In genomic region chr3:11140054-11140712, GRCh38 we compare ENCODE assay signal across 8 cellular contexts. TPM values are rescaled to one million over a fixed set of nuclear protein-coding genes. Genes with fewer than 3 reads are reported as not detected.
DNase-seq lines count a peak whose midpoint lies in the region; ATAC-seq and TF ChIP-seq lines count a peak whose summit lies in the region.

No MANE protein-coding gene starts in this region.

- TF ChIP-seq CTCF in tibial artery (IDR thresholded peaks at IDR 0.05) (no peak), ovary (IDR thresholded peaks at IDR 0.05) (no peak)

- H3K27ac ChIP-seq in tibial artery, result peak overlapping the region in 1 of 2 donors; percentile 25
- no peak overlapping the region for H3K27ac ChIP-seq in ovary

- H3K36me3 ChIP-seq in tibial artery, result no peaks in the 10 kb centered on the region
- H3K36me3 ChIP-seq in ovary, result no peaks in the 10 kb centered on the region

- TF ChIP-seq EP300 in ovary (IDR thresholded peaks at IDR 0.05), result no peak

- H3K9me3 ChIP-seq in tibial artery (no peaks in the 10 kb centered on the region), ovary (no peaks in the 10 kb centered on the region)

- no peak for TF ChIP-seq POLR2A in ovary (IDR thresholded peaks at IDR 0.05)

- DNase-seq in stimulated activated CD4-positive, alpha-beta T cell treated with anti-CD3 and anti-CD28 coated beads, Interleukin-1b, Interleukin-23, amount 100 ng/mL, for 48 hours, result peak; percentile 21
- DNase-seq in stimulated activated CD4-positive, alpha-beta T cell treated with anti-CD3 and anti-CD28 coated beads, Interleukin-4, amount 100 ng/mL, for 24 hours, result no peak
- DNase-seq in NOMO-1 treated with DMSO at 0.1 percent for 48 hours (lab: John Stamatoyannopoulos, UW; ENCODE audit: unreplicated experiment) (peak; percentile 88), tibial artery (peak; percentile 61 to 67), HT-29 (ENCODE audit: low spot score) (no peak), ovary (no peak)

- intact Hi-C loops in tibial artery (cut with DNase I; ENCODE audit: low total_unique reads) (no loop called here), ovary (cut with DNase I) (no loop called here)

- WGBS in ovary, 3 donors, result 40 to 50% (median 48%) methylated on average over 13 of the region's 13 CpGs

- ATAC-seq in HG02973 (IDR thresholded peaks at IDR 0.05; ENCODE audit: unreplicated experiment) (peak; percentile 98), esophagus mucosa (peak; percentile 57)

- H3K27me3 ChIP-seq in tibial artery (no peaks in the 10 kb centered on the region), ovary (no peaks in the 10 kb centered on the region)

- H3K4me3 ChIP-seq in tibial artery, result no peak overlapping the region
- H3K4me3 ChIP-seq in ovary, result no peak overlapping the region

- peaks cover 0 to 42% (median 17%) of the 10 kb centered on the region in 4 donors for H3K4me1 ChIP-seq in tibial artery
- H3K4me1 ChIP-seq in ovary (ENCODE audit: insufficient read depth), result no peaks in the 10 kb centered on the region

RNA-seq across cellular contexts. Expression of gene HRH1, which starts 14.1 kb away (rescaled TPM):
- total RNA-seq in esophagus mucosa, result 4.2 TPM
- total RNA-seq in HT-29 (2014; rRNA removed; shearing (Covaris generic)), result 1.9 and 3.3 TPM in 2 replicates
- 10 to 100 TPM in 2 of 7 donors, 1 to 10 TPM in 5; 4.1 to 24.1 (median 6.0) TPM for total RNA-seq in ovary
- polyA plus RNA-seq in ovary, result 10 to 100 TPM in 1 of 2 donors, 1 to 10 TPM in 1; 3.4 to 13.0 TPM

Comparison
In these comparisons a context has a peak if more than half of its experiments do, and no peak if none do; other contexts are left out.
1. DNase-seq: peak in stimulated activated CD4-positive, alpha-beta T cell treated with anti-CD3 and anti-CD28 coated beads, Interleukin-1b, Interleukin-23, amount 100 ng/mL, for 48 hours (single experiment), NOMO-1 treated with DMSO at 0.1 percent for 48 hours (single experiment) and tibial artery (2 of 2); none in stimulated activated CD4-positive, alpha-beta T cell treated with anti-CD3 and anti-CD28 coated beads, Interleukin-4, amount 100 ng/mL, for 24 hours (single experiment), HT-29 (single experiment) and ovary (0 of 5).